Comparison of ENCODE assay signal across 15 cellular contexts in genomic region chr15:38895326-38896282, GRCh38.
A peak's percentile ranks its signal among the peaks of the same experiment; 100 is the strongest.
DNase-seq lines count a peak whose midpoint lies in the region; ATAC-seq and TF ChIP-seq lines count a peak whose summit lies in the region.
"Had no signal": no experiment of that assay in that cellular context is flagged by ENCODE, and none has a peak within 500 bp of the region (broad histone marks: within the 10 kb centered on the region; RNA-seq: fewer than 3 reads in every experiment).

No MANE protein-coding gene starts in this region.

- dilution Hi-C loops in mammary epithelial cell (cut with HindIII; ENCODE audit: low sequenced_read_pairs) = no loop called here

- no peak overlapping the region for H3K9ac ChIP-seq in mammary epithelial cell (ENCODE audit: insufficient read depth, low read length)

- CTCF ChIA-PET in mammary epithelial cell (lab: Charles Lee; ENCODE audit: low non-redundant PET) = no interaction called here

- H3K9me3 ChIP-seq in mammary epithelial cell (replicated peaks; ENCODE audit: insufficient read depth, low read length) = no peaks in the 10 kb centered on the region
- H3K9me3 ChIP-seq in breast epithelium = no peaks in the 10 kb centered on the region
- H3K9me3 ChIP-seq: testis had no signal

- 46% methylated on average over 5 of the region's 5 CpGs for WGBS in mammary epithelial cell (ENCODE audit: low coverage, missing lambda C conversion rate)

- H4K20me1 ChIP-seq in mammary epithelial cell (ENCODE audit: insufficient read depth, low read length) = no peaks in the 10 kb centered on the region

- H3K4me3 ChIP-seq in mammary epithelial cell (replicated peaks in 1 of 3; ENCODE audit: insufficient read depth in 1 of 3, low read depth in 2 of 3, low read length in 3 of 3) (no peak overlapping the region), breast epithelium (no peak overlapping the region)
- H3K4me3 ChIP-seq: testis had no signal

- peak overlapping the region; percentile 7 for H3K27ac ChIP-seq in mammary epithelial cell (ENCODE audit: insufficient read depth, low read depth, low read length)
- no peak overlapping the region for H3K27ac ChIP-seq in breast epithelium
- H3K27ac ChIP-seq: testis had no signal

- H3K27me3 ChIP-seq in mammary epithelial cell (ENCODE audit: insufficient read depth, low read length) (no peaks in the 10 kb centered on the region), breast epithelium (no peaks in the 10 kb centered on the region)
- H3K27me3 ChIP-seq: testis had no signal

- intact Hi-C loops in mammary epithelial cell (cut with micrococcal nuclease) (no loop called here), breast epithelium (cut with DNase I; ENCODE audit: low total_unique reads) (no loop called here)

- no TSS peak for BruUV-seq in mammary epithelial cell (replicated peaks; lab: Mats Ljungman, UMichigan)

- H3K4me1 ChIP-seq in mammary epithelial cell (ENCODE audit: insufficient read depth, low read length) (peaks cover 36% of the 10 kb centered on the region), breast epithelium (no peaks in the 10 kb centered on the region)

- peak overlapping the region; percentile 11 for H3K4me2 ChIP-seq in mammary epithelial cell (ENCODE audit: insufficient read depth, low read depth, low read length)

- in situ Hi-C loops in mammary epithelial cell (cut with MboI; ENCODE audit: low sequenced_read_pairs in 2 of 2) = no loop called here

- no peaks in the 10 kb centered on the region for H3K79me2 ChIP-seq in mammary epithelial cell (ENCODE audit: insufficient read depth, low read length)

- TF ChIP-seq CTCF in mammary epithelial cell (conservative IDR thresholded peaks at IDR 0.05 in 1 of 2, IDR thresholded peaks at IDR 0.05 in 1 of 2; ENCODE audit: extremely low read depth in 1 of 2, insufficient read depth in 1 of 2, low read depth in 1 of 2, low read length in 2 of 2) (no peak), breast epithelium (IDR thresholded peaks at IDR 0.05) (no peak)

- no peak for TF ChIP-seq POLR2A in breast epithelium (IDR thresholded peaks at IDR 0.05)

- ATAC-seq in SK-N-SH treated with all-trans-retinoic acid at 6 μM for 48 hours = peak; percentile 14
- no peak for ATAC-seq in GM19324 (IDR thresholded peaks at IDR 0.05; ENCODE audit: low FRiP score, unreplicated experiment)
- no peak for ATAC-seq in HG02759 (IDR thresholded peaks at IDR 0.05; ENCODE audit: unreplicated experiment)

- H2AFZ ChIP-seq in mammary epithelial cell (ENCODE audit: low read depth, low read length) = no peak overlapping the region

- DNase-seq in mammary epithelial cell = peak; percentile 64
- DNase-seq in breast epithelium (ENCODE audit: low spot score in 2 of 2) = no peak
- peak; percentile 77 for DNase-seq in fibroblast of peridontal ligament (ENCODE audit: extremely low read depth)
- peak; percentile 59 for DNase-seq in stromal cell of bone marrow (ENCODE audit: low read depth)
- DNase-seq in COLO829 (ENCODE audit: low spot score) = no peak
- DNase-seq: activated B cell treated with CpG ODN at 0.5 μM for 24 hours; activated naive CD4-positive, alpha-beta T cell treated with anti-CD3 and anti-CD28 coated beads, Interleukin-2, amount 50 U/mL, for 16 hours; DMS 273 treated with DMSO at 0.1 percent for 48 hours; KG1; NCI-H2029; occipital lobe; testis had no signal

- H3K36me3 ChIP-seq in mammary epithelial cell (ENCODE audit: insufficient read depth, low read length) (no peaks in the 10 kb centered on the region), breast epithelium (no peaks in the 10 kb centered on the region)

TF ChIP-seq in SK-N-SH treated with all-trans-retinoic acid at 6 μM for 48 hours, 23 proteins besides CTCF, POLR2A, EP300 and RAD21:
- TF ChIP-seq, protein P1, sequence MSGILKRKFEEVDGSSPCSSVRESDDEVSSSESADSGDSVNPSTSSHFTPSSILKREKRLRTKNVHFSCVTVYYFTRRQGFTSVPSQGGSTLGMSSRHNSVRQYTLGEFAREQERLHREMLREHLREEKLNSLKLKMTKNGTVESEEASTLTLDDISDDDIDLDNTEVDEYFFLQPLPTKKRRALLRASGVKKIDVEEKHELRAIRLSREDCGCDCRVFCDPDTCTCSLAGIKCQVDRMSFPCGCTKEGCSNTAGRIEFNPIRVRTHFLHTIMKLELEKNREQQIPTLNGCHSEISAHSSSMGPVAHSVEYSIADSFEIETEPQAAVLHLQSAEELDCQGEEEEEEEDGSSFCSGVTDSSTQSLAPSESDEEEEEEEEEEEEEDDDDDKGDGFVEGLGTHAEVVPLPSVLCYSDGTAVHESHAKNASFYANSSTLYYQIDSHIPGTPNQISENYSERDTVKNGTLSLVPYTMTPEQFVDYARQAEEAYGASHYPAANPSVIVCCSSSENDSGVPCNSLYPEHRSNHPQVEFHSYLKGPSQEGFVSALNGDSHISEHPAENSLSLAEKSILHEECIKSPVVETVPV (CRISPR knock-in tag; IDR thresholded peaks at IDR 0.05) = no peak
- TF ChIP-seq ISL1 (CRISPR knock-in tag; IDR thresholded peaks at IDR 0.05) = peak; percentile 78
- 0 out of 2 replicates have a peak, but pooled peaks have one; percentile 50 for TF ChIP-seq ZNF8 (CRISPR knock-in tag; IDR thresholded peaks at IDR 0.05)
- TF ChIP-seq, protein P2, sequence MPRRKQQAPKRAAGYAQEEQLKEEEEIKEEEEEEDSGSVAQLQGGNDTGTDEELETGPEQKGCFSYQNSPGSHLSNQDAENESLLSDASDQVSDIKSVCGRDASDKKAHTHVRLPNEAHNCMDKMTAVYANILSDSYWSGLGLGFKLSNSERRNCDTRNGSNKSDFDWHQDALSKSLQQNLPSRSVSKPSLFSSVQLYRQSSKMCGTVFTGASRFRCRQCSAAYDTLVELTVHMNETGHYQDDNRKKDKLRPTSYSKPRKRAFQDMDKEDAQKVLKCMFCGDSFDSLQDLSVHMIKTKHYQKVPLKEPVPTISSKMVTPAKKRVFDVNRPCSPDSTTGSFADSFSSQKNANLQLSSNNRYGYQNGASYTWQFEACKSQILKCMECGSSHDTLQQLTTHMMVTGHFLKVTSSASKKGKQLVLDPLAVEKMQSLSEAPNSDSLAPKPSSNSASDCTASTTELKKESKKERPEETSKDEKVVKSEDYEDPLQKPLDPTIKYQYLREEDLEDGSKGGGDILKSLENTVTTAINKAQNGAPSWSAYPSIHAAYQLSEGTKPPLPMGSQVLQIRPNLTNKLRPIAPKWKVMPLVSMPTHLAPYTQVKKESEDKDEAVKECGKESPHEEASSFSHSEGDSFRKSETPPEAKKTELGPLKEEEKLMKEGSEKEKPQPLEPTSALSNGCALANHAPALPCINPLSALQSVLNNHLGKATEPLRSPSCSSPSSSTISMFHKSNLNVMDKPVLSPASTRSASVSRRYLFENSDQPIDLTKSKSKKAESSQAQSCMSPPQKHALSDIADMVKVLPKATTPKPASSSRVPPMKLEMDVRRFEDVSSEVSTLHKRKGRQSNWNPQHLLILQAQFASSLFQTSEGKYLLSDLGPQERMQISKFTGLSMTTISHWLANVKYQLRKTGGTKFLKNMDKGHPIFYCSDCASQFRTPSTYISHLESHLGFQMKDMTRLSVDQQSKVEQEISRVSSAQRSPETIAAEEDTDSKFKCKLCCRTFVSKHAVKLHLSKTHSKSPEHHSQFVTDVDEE (CRISPR knock-in tag; IDR thresholded peaks at IDR 0.05) = peak; percentile 65; the same call in 1 of the 2 replicates
- peak; percentile 61; the same call in 1 of the 2 replicates for TF ChIP-seq TCF4 (CRISPR knock-in tag; IDR thresholded peaks at IDR 0.05; ENCODE audit: borderline replicate concordance)

Comparison
In these comparisons a context has a peak if more than half of its experiments do, and no peak if none do; other contexts are left out.
1. DNase-seq: peak in mammary epithelial cell (single experiment), fibroblast of peridontal ligament (single experiment) and stromal cell of bone marrow (single experiment); none in breast epithelium (0 of 2) and COLO829 (single experiment).